Comparison of ENCODE assay signal across 15 cellular contexts in the genomic region with DNA sequence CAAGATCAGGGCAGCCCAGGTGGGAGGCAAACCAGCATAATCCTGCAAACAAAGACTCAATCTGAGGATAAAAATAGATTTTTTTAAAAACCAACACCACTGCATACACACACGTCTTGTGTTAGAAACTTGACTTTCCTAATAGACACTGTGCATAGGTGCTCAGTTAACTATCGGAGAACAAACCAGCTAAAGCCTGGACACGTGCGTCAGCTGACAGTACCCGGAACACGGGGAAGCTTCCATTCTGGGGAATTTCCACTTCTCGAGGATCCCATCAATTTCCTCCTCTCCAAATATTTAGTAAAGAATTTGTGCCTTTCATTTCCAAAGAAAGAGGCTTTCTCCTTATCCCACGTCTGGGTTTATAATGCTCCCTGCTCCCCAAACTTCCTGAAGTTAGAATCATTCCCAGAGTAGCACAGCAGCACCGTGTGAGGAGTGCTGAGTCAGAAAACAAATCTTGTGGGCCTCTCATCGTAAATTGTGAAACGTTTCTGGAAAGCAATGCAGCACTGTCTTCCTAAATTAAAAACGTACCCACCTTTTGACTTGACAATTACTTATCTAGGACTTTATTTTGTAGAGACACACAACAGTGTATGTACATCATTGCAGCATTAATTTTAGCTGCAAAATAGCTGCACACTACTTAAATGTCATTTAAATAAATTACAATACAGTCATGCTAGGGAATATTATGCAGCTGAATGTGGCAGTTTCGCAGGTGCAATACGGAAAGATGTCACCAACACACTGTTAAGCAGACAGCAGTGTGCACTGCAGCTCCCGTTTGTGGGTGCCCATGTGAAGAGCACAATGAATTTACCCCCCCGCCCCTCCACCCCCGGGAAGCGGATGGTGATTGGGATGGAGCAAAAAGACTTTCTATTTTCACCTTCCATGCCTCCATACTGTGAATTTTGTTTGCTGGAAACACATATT. TPM values are rescaled to one million over a fixed set of nuclear protein-coding genes. Genes with fewer than 3 reads are reported as not detected.
DNase-seq lines count a peak whose midpoint lies in the region; ATAC-seq, FAIRE-seq and TF ChIP-seq lines count a peak whose summit lies in the region.
"Had no signal": no experiment of that assay in that cellular context is flagged by ENCODE, and none has a peak within 500 bp of the region (broad histone marks: within the 10 kb centered on the region; RNA-seq: fewer than 3 reads in every experiment).

No MANE protein-coding gene starts in this region.

- peak overlapping the region; percentile 24; the same call in 1 of the 2 replicates for H2BK5ac ChIP-seq in H1 (ENCODE audit: low read depth, low read length)

- no peak overlapping the region for H4K91ac ChIP-seq in H1 (replicated peaks; ENCODE audit: insufficient read length, low read length)

- POLR2A ChIA-PET in H1 (lab: Charles Lee; ENCODE audit: partially characterized antibody): interaction anchor here (1.1 kb wide), 1 partner anchor 31 kb away, joined by 3 read pairs; the partner anchor contains the start of gene RRBP1

- H3K18ac ChIP-seq in H1 (ENCODE audit: extremely low read depth, low read length): no peak overlapping the region

- peak overlapping the region; percentile 90 for H3K27ac ChIP-seq in HL-60 (replicated peaks)
- no peak overlapping the region for H3K27ac ChIP-seq in H1 (ENCODE audit: low read depth, low read length)
- H3K27ac ChIP-seq in osteoblast (ENCODE audit: low read depth, low read length): peak overlapping the region; percentile 78
- no peak overlapping the region for H3K27ac ChIP-seq in brain microvascular endothelial cell

- peaks cover 5 to 12% (median 8%) of the 10 kb centered on the region in 4 experiments; a peak in 6 of 7 replicates for H3K4me1 ChIP-seq in H1 (replicated peaks in 1 of 4; ENCODE audit: control insufficient read depth in 3 of 4, insufficient read depth in 4 of 4, low read length in 3 of 4)
- peaks cover 53% of the 10 kb centered on the region for H3K4me1 ChIP-seq in osteoblast (ENCODE audit: insufficient read depth, low read length)
- H3K4me1 ChIP-seq in HAP-1: peaks cover 7% of the 10 kb centered on the region

- TF ChIP-seq EP300 in H1 (IDR thresholded peaks at IDR 0.05; ENCODE audit: borderline replicate concordance in 1 of 2, low read depth in 2 of 2, low read length in 2 of 2): no peak

- H3K56ac ChIP-seq in H1 (replicated peaks; ENCODE audit: insufficient read length, low read depth, low read length): no peak overlapping the region

- H2AK5ac ChIP-seq in H1 (ENCODE audit: low read depth, low read length): no peak overlapping the region

- peak; percentile 61 for DNase-seq in AG08396 (ENCODE audit: low spot score)
- no peak for DNase-seq in HL-60 (ENCODE audit: low read depth in 1 of 2, low spot score in 1 of 2)
- no peak for DNase-seq in H1 (ENCODE audit: low read depth in 1 of 2, low spot score in 2 of 2)
- DNase-seq in osteoblast (ENCODE audit: insufficient read length, low spot score, missing footprints): peak; percentile 94
- no peak for DNase-seq in brain microvascular endothelial cell
- DNase-seq in HAP-1 (ENCODE audit: low spot score in 2 of 2): no peak
- no peak for DNase-seq in activated T-cell treated with anti-CD3 and anti-CD28 coated beads for 4 hours
- DNase-seq: NCI-H1436 treated with DMSO at 0.1 percent for 48 hours had no signal

- H3K36me3 ChIP-seq in H1 (ENCODE audit: control insufficient read depth in 2 of 4, insufficient read depth in 4 of 4, low read length in 3 of 4) (no peaks in the 10 kb centered on the region; a peak in 1 of 8 replicates), osteoblast (ENCODE audit: insufficient read depth, low read length) (peaks cover 62% of the 10 kb centered on the region), brain microvascular endothelial cell (replicated peaks) (peaks cover 50% of the 10 kb centered on the region), HAP-1 (replicated peaks) (peaks cover 12% of the 10 kb centered on the region)

- no peaks in the 10 kb centered on the region for H3K23me2 ChIP-seq in H1 (ENCODE audit: low read depth, low read length)

- CTCF ChIA-PET in H1 (lab: Charles Lee; ENCODE audit: partially characterized antibody): interaction anchor here (0.5 to 3.9 kb wide), 17 partner anchors 7 to 293 kb away, joined by 3 to 18 read pairs (median 4); partner anchors contain the start of gene DSTN

- H3K9ac ChIP-seq in H1 (replicated peaks in 1 of 4; ENCODE audit: extremely low read depth in 1 of 4, low read depth in 3 of 4, low read length in 3 of 4): no peak overlapping the region

- H2BK120ac ChIP-seq in H1 (replicated peaks; ENCODE audit: low read depth, low read length): no peak overlapping the region

- no peak for ATAC-seq in HG02938 (IDR thresholded peaks at IDR 0.05; ENCODE audit: unreplicated experiment)

- no peak for TF ChIP-seq RAD21 in H1 (IDR thresholded peaks at IDR 0.05 in 1 of 2, conservative IDR thresholded peaks at IDR 0.05 in 1 of 2; ENCODE audit: low read depth in 2 of 2, low read length in 2 of 2)

- H3K14ac ChIP-seq in H1 (ENCODE audit: insufficient read length): no peak overlapping the region

- peaks cover 13 to 31% of the 10 kb centered on the region in 2 experiments for H4K20me1 ChIP-seq in H1 (replicated peaks in 1 of 2; ENCODE audit: control insufficient read depth in 1 of 2, insufficient read depth in 2 of 2, low read length in 2 of 2)
- H4K20me1 ChIP-seq in osteoblast (ENCODE audit: insufficient read depth, low read length): peaks cover 90% of the 10 kb centered on the region

- H3K9me3 ChIP-seq in H1 (ENCODE audit: insufficient read depth in 2 of 2, low read depth in 1 of 2, low read length in 1 of 2) (no peaks in the 10 kb centered on the region), osteoblast (ENCODE audit: low read depth, low read length) (no peaks in the 10 kb centered on the region), HAP-1 (no peaks in the 10 kb centered on the region)

- H4K8ac ChIP-seq in H1 (ENCODE audit: extremely low read depth, insufficient read depth, low read length): no peak overlapping the region

- no peak overlapping the region for H4K5ac ChIP-seq in H1 (ENCODE audit: insufficient read length, low read depth, low read length)

- H3K79me2 ChIP-seq in H1 (ENCODE audit: control insufficient read depth in 1 of 2, insufficient read depth in 2 of 2, low read length in 2 of 2) (peaks cover 0 to 84% of the 10 kb centered on the region in 2 experiments; a peak in 3 of 4 replicates), osteoblast (ENCODE audit: insufficient read depth, low read length) (peaks cover 99% of the 10 kb centered on the region)

- 0 out of 2 replicates have a peak overlapping the region, but pooled peaks have one; percentile 39 for H2BK12ac ChIP-seq in H1 (ENCODE audit: low read depth, low read length)

- no peak overlapping the region for H2BK15ac ChIP-seq in H1 (ENCODE audit: low read length)

- H3K79me1 ChIP-seq in H1 (ENCODE audit: low read depth, low read length): peaks cover 37% of the 10 kb centered on the region

- TF ChIP-seq CTCF in HL-60 (IDR thresholded peaks at IDR 0.05; ENCODE audit: insufficient read depth, low read length) (no peak), H1 (IDR thresholded peaks at IDR 0.05; ENCODE audit: control extremely low read depth in 1 of 3, insufficient read depth in 1 of 3, low read depth in 1 of 3, low read length in 3 of 3) (no peak), osteoblast (IDR thresholded peaks at IDR 0.05; ENCODE audit: extremely low read depth, low read depth, low read length) (no peak), brain microvascular endothelial cell (IDR thresholded peaks at IDR 0.05; ENCODE audit: low read depth, low read length, missing control alignments) (no peak)

- WGBS in H1 (ENCODE audit: extremely low coverage in 1 of 2, insufficient coverage in 1 of 2, insufficient read length in 1 of 2, insufficient replicate concordance in 2 of 2, low coverage in 1 of 2, low lambda C conversion rate in 2 of 2, missing lambda C conversion rate in 1 of 2), 2 experiments: 87% methylated on average over 18 of the region's 18 CpGs; no CpG with 5 or more reads in 1 of the 2 experiments

- H3K23ac ChIP-seq in H1 (ENCODE audit: insufficient read length): no peak overlapping the region

- no peak for FAIRE-seq in H1 (lab: Jason Lieb, UNC)

- H3K4ac ChIP-seq in H1 (replicated peaks; ENCODE audit: insufficient read length, low read depth, low read length): no peak overlapping the region

- no peak for TF ChIP-seq POLR2A in H1 (IDR thresholded peaks at IDR 0.05; ENCODE audit: control extremely low read depth in 1 of 2, low read depth in 2 of 2, low read length in 2 of 2)

- no peak overlapping the region for H2AFZ ChIP-seq in H1 (ENCODE audit: low read length)
- H2AFZ ChIP-seq in osteoblast (ENCODE audit: low read length): no peak overlapping the region

- H3K27me3 ChIP-seq in HL-60 (ENCODE audit: insufficient read depth, poor library complexity, severe bottlenecking): no peaks in the 10 kb centered on the region
- no peaks in the 10 kb centered on the region for H3K27me3 ChIP-seq in H1 (replicated peaks in 1 of 4; ENCODE audit: control insufficient read depth in 3 of 4, extremely low read depth in 1 of 4, insufficient read depth in 3 of 4, low read length in 3 of 4)
- no peaks in the 10 kb centered on the region for H3K27me3 ChIP-seq in osteoblast (ENCODE audit: insufficient read depth, low read length)
- no peaks in the 10 kb centered on the region for H3K27me3 ChIP-seq in brain microvascular endothelial cell (replicated peaks)
- H3K27me3 ChIP-seq in HAP-1 (ENCODE audit: low read depth): no peaks in the 10 kb centered on the region

- H3K4me2 ChIP-seq in H1 (ENCODE audit: insufficient read depth in 1 of 2, low read depth in 2 of 2, low read length in 2 of 2): no peak overlapping the region
- H3K4me2 ChIP-seq in osteoblast (ENCODE audit: insufficient read depth, low read length): peak overlapping the region; percentile 34

- in situ Hi-C loops in brain microvascular endothelial cell (cut with HindIII; ENCODE audit: low pct_ligation_motif_present, low sequenced_read_pairs): no loop called here
- in situ Hi-C loops in HAP-1 (cut with MboI; ENCODE audit: low sequenced_read_pairs): no loop called here

- H2BK20ac ChIP-seq in H1 (ENCODE audit: low read length): no peak overlapping the region

- H3K4me3 ChIP-seq in HL-60 (replicated peaks; ENCODE audit: insufficient read depth, low read length) (no peak overlapping the region), H1 (ENCODE audit: extremely low read depth in 1 of 4, insufficient read depth in 2 of 4, low read depth in 3 of 4, low read length in 4 of 4) (no peak overlapping the region), osteoblast (ENCODE audit: insufficient read depth, low read length) (no peak overlapping the region), brain microvascular endothelial cell (ENCODE audit: low read depth, low read length) (no peak overlapping the region), HAP-1 (no peak overlapping the region)

RNA-seq across cellular contexts. Expression of gene RRBP1, which starts 31.0 kb away (rescaled TPM):
- 153 and 157 TPM in 2 replicates for total RNA-seq in H1 (2021; fragmentation: NEBNext Ultra II Directional; extraction: Animal tissue kit (Norgen Biotek cat#: 25700))
- polyA plus RNA-seq in H1 (2011; rRNA removed): 15.9 and 20.2 TPM in 2 replicates
- 37.4 TPM for polyA plus RNA-seq in H1 (2011; cell fraction: cytosol; rRNA removed)
- polyA plus RNA-seq in H1 (2011; cell fraction: nucleus; rRNA removed): 71.6 TPM
- 82.9 to 111 TPM (median 107 TPM) in 4 replicates for polyA plus RNA-seq in H1 (2012, experiment 1 of 2)
- 24.2 TPM for polyA plus RNA-seq in H1 (2012, experiment 2 of 2)
- 178 TPM for polyA plus RNA-seq in H1 (2013, experiment 1 of 2)
- polyA plus RNA-seq in H1 (2013, experiment 2 of 2): 185 TPM
- 25.7 and 32.9 TPM in 2 replicates for polyA minus RNA-seq in H1 (2011; rRNA and poly(A)+ RNA removed)
- 45.1 TPM for polyA minus RNA-seq in H1 (2011; cell fraction: cytosol; rRNA and poly(A)+ RNA removed)
- polyA minus RNA-seq in H1 (2011; cell fraction: nucleus; rRNA and poly(A)+ RNA removed): 40.6 TPM
- total RNA-seq in osteoblast: 122 and 126 TPM in 2 replicates

RNA-seq across cellular contexts. Expression of gene BANF2, which starts 48.7 kb away (rescaled TPM):
- total RNA-seq in H1 (2021; fragmentation: NEBNext Ultra II Directional; extraction: Animal tissue kit (Norgen Biotek cat#: 25700)): not detected in 2 replicates
- not detected in 2 replicates for polyA plus RNA-seq in H1 (2011; rRNA removed)
- not detected for polyA plus RNA-seq in H1 (2011; cell fraction: cytosol; rRNA removed)
- polyA plus RNA-seq in H1 (2011; cell fraction: nucleus; rRNA removed): not detected
- polyA plus RNA-seq in H1 (2012, experiment 1 of 2): not detected in 4 replicates
- polyA plus RNA-seq in H1 (2012, experiment 2 of 2): not detected
- not detected for polyA plus RNA-seq in H1 (2013, experiment 1 of 2)
- not detected for polyA plus RNA-seq in H1 (2013, experiment 2 of 2)
- not detected in 2 replicates for polyA minus RNA-seq in H1 (2011; rRNA and poly(A)+ RNA removed)
- not detected for polyA minus RNA-seq in H1 (2011; cell fraction: cytosol; rRNA and poly(A)+ RNA removed)
- not detected for polyA minus RNA-seq in H1 (2011; cell fraction: nucleus; rRNA and poly(A)+ RNA removed)
- not detected in 2 replicates for total RNA-seq in osteoblast
- total RNA-seq: activated CD8-positive, alpha-beta memory T cell treated with anti-CD3 and anti-CD28 coated beads for 36 hours; CD4-positive, CD25-positive, alpha-beta regulatory T cell; esophagus mucosa; posterior vena cava; T-helper 2 cell treated with Interferon-gamma antibody and Interleukin-4, amounts not matched to agents 100 ng/mL and 5 ng/mL, for 36 hours had no signal
- polyA plus RNA-seq: CD4-positive, CD25-positive, alpha-beta regulatory T cell; IgD-negative memory B cell had no signal

Comparison
In these comparisons a context has a peak if more than half of its experiments do, and no peak if none do; other contexts are left out.
1. DNase-seq: peak in AG08396 (single experiment) and osteoblast (single experiment); none in HL-60 (0 of 2), H1 (0 of 2), brain microvascular endothelial cell (single experiment), HAP-1 (0 of 2) and activated T-cell treated with anti-CD3 and anti-CD28 coated beads for 4 hours (single experiment).
2. H3K27ac ChIP-seq: peak in HL-60 (single experiment) and osteoblast (single experiment); none in H1 (single experiment) and brain microvascular endothelial cell (single experiment).